ENCODE assay signal across 15 cellular contexts in the genomic region with DNA sequence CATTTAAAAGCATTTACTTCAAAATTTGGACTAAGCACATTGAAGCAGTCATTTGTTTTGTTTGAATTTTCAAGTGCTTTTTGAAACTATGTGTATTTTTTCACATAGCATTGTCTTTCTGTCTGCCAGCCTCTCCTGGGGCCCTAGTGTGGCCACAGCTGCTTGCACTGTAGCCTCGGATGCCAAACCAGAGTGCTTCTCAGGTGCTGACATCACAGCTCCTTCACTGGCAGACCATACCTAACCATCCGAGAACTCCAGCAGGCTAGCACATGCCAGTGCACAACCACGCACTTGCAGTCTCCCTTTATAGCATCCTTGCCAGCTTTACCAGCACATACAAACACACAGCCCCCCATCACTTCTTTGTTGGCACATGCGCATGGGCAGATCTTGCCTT.
DNase-seq lines count a peak whose midpoint lies in the region; ATAC-seq and TF ChIP-seq lines count a peak whose summit lies in the region.
"Had no signal": no experiment of that assay in that cellular context is flagged by ENCODE, and none has a peak within 500 bp of the region (broad histone marks: within the 10 kb centered on the region; RNA-seq: fewer than 3 reads in every experiment).

No MANE protein-coding gene starts in this region.

- H3K4me2 ChIP-seq in DND-41 (ENCODE audit: insufficient read depth, low read length) (no peak overlapping the region), trophoblast cell (ENCODE audit: low read length) (no peak overlapping the region), mammary epithelial cell (ENCODE audit: insufficient read depth, low read depth, low read length) (no peak overlapping the region)

- H4K12ac ChIP-seq in trophoblast cell (ENCODE audit: low read depth, low read length), result no peak overlapping the region

- no peak overlapping the region for H3K18ac ChIP-seq in trophoblast cell (ENCODE audit: low read length)

- ATAC-seq in DND-41 (ENCODE audit: insufficient read depth, low read depth), result peak; percentile 37; the same call in 1 of the 3 replicates

- intact Hi-C loops in mammary epithelial cell (cut with micrococcal nuclease), result no loop called here

- DNase-seq in DND-41, result peak; percentile 13
- peak; percentile 37 for DNase-seq in NCI-H1105 treated with DMSO at 0.1 percent for 48 hours (lab: John Stamatoyannopoulos, UW)
- peak; percentile 29 for DNase-seq in NCI-H774 (lab: John Stamatoyannopoulos, UW)
- no peak for DNase-seq in trophoblast cell
- DNase-seq in activated effector memory CD4-positive, alpha-beta T cell treated with Interleukin-2 at 50 U/mL for 16 hours, result no peak
- DNase-seq in ureter (ENCODE audit: low spot score), result no peak
- DNase-seq in mammary epithelial cell, result no peak
- DNase-seq: ACHN, C1 segment of cervical spinal cord, GM23248, NCI-H1436, NCI-H2029, NCI-H526, SW 1271, T-helper 2 cell had no signal

- H3K23ac ChIP-seq in trophoblast cell (ENCODE audit: low read length), result no peak overlapping the region

- dilution Hi-C loops in mammary epithelial cell (cut with HindIII; ENCODE audit: low sequenced_read_pairs), result no loop called here

- H2AFZ ChIP-seq in DND-41 (ENCODE audit: low read depth, low read length) (no peak overlapping the region), trophoblast cell (ENCODE audit: insufficient read depth, low read length, poor library complexity) (no peak overlapping the region), mammary epithelial cell (ENCODE audit: low read depth, low read length) (no peak overlapping the region)
- H2AFZ ChIP-seq: GM23248 had no signal

- H3K79me1 ChIP-seq in trophoblast cell (ENCODE audit: low read length), result no peaks in the 10 kb centered on the region

- H2BK12ac ChIP-seq in trophoblast cell (ENCODE audit: low read length), result no peak overlapping the region

- no peak overlapping the region for H3K14ac ChIP-seq in trophoblast cell (ENCODE audit: low read length)

- no TSS peak for BruUV-seq in mammary epithelial cell (replicated peaks; lab: Mats Ljungman, UMichigan)

- H3K27me3 ChIP-seq in DND-41 (ENCODE audit: insufficient read depth, low read length, poor library complexity) (no peaks in the 10 kb centered on the region), trophoblast cell (ENCODE audit: insufficient read depth, low read length) (no peaks in the 10 kb centered on the region), mammary epithelial cell (ENCODE audit: insufficient read depth, low read length) (no peaks in the 10 kb centered on the region)

- WGBS in trophoblast cell (ENCODE audit: extremely low coverage, insufficient coverage, insufficient read length), result no CpG with 5 or more reads among the region's 4 CpGs
- whole genome bisulfite sequencing in mammary epithelial cell (ENCODE audit: low coverage, missing lambda C conversion rate), result 17% methylated on average over 4 of the region's 4 CpGs

- H2BK5ac ChIP-seq in trophoblast cell (ENCODE audit: low read depth, low read length, poor library complexity), result no peak overlapping the region

- no peak overlapping the region for H3K4me3 ChIP-seq in DND-41 (ENCODE audit: low read depth in 1 of 2, low read length in 2 of 2)
- H3K4me3 ChIP-seq in trophoblast cell (ENCODE audit: low read depth, low read length), result peak overlapping the region; percentile 49
- H3K4me3 ChIP-seq in mammary epithelial cell (replicated peaks in 1 of 3; ENCODE audit: insufficient read depth in 1 of 3, low read depth in 2 of 3, low read length in 3 of 3), result no peak overlapping the region
- H3K4me3 ChIP-seq: GM23248 had no signal

- no peak overlapping the region for H2BK120ac ChIP-seq in trophoblast cell (ENCODE audit: insufficient read depth, low read length, poor library complexity)

- H3K36me3 ChIP-seq in DND-41 (ENCODE audit: insufficient read depth, low read length) (no peaks in the 10 kb centered on the region), trophoblast cell (ENCODE audit: control insufficient read depth in 1 of 2, insufficient read depth in 2 of 2, low read length in 2 of 2) (no peaks in the 10 kb centered on the region), mammary epithelial cell (ENCODE audit: insufficient read depth, low read length) (no peaks in the 10 kb centered on the region)

- no peak overlapping the region for H3K27ac ChIP-seq in DND-41 (ENCODE audit: low read length)
- no peak overlapping the region for H3K27ac ChIP-seq in trophoblast cell (ENCODE audit: low read depth, low read length)
- no peak overlapping the region for H3K27ac ChIP-seq in mammary epithelial cell (ENCODE audit: insufficient read depth, low read depth, low read length)
- H3K27ac ChIP-seq: GM23248 had no signal

- CTCF ChIA-PET in mammary epithelial cell (lab: Charles Lee; ENCODE audit: low non-redundant PET), result no interaction called here

- H4K20me1 ChIP-seq in DND-41 (ENCODE audit: insufficient read depth, low read length) (no peaks in the 10 kb centered on the region), mammary epithelial cell (ENCODE audit: insufficient read depth, low read length) (no peaks in the 10 kb centered on the region)

- H3K9me3 ChIP-seq in DND-41 (ENCODE audit: insufficient read depth, low read length, severe bottlenecking) (peaks cover 19% of the 10 kb centered on the region), trophoblast cell (ENCODE audit: insufficient read depth, low read depth, low read length) (no peaks in the 10 kb centered on the region), mammary epithelial cell (replicated peaks; ENCODE audit: insufficient read depth, low read length) (peaks cover 2% of the 10 kb centered on the region)

- H3K4ac ChIP-seq in trophoblast cell (ENCODE audit: low read depth, low read length), result no peak overlapping the region

- no peak overlapping the region for H4K8ac ChIP-seq in trophoblast cell (ENCODE audit: low read depth, low read length)

- no peaks in the 10 kb centered on the region for H3K79me2 ChIP-seq in DND-41 (ENCODE audit: insufficient read depth, low read length)
- peaks cover 2% of the 10 kb centered on the region for H3K79me2 ChIP-seq in trophoblast cell (ENCODE audit: control insufficient read depth, insufficient read depth, low read length, poor library complexity)
- no peaks in the 10 kb centered on the region for H3K79me2 ChIP-seq in mammary epithelial cell (ENCODE audit: insufficient read depth, low read length)

- H4K91ac ChIP-seq in trophoblast cell (ENCODE audit: low read depth, low read length), result no peak overlapping the region

- TF ChIP-seq CTCF in DND-41 (IDR thresholded peaks at IDR 0.05; ENCODE audit: borderline replicate concordance, extremely low read depth, low read length, poor library complexity, severe bottlenecking) (no peak), mammary epithelial cell (conservative IDR thresholded peaks at IDR 0.05 in 1 of 2, IDR thresholded peaks at IDR 0.05 in 1 of 2; ENCODE audit: extremely low read depth in 1 of 2, insufficient read depth in 1 of 2, low read depth in 1 of 2, low read length in 2 of 2) (no peak)

- H3K4me1 ChIP-seq in DND-41 (ENCODE audit: insufficient read depth, low read length) (no peaks in the 10 kb centered on the region), trophoblast cell (ENCODE audit: control insufficient read depth in 1 of 2, insufficient read depth in 2 of 2, low read length in 2 of 2) (no peaks in the 10 kb centered on the region), mammary epithelial cell (ENCODE audit: insufficient read depth, low read length) (no peaks in the 10 kb centered on the region)

- in situ Hi-C loops in mammary epithelial cell (cut with MboI; ENCODE audit: low sequenced_read_pairs in 2 of 2), result no loop called here

- H3K9ac ChIP-seq in DND-41 (ENCODE audit: low read depth, low read length) (no peak overlapping the region), trophoblast cell (ENCODE audit: low read length) (no peak overlapping the region), mammary epithelial cell (ENCODE audit: insufficient read depth, low read length) (no peak overlapping the region)
- H3K9ac ChIP-seq: GM23248 had no signal

- H2AK5ac ChIP-seq in trophoblast cell (ENCODE audit: low read length), result no peak overlapping the region

Comparison
In these comparisons a context has a peak if more than half of its experiments do, and no peak if none do; other contexts are left out.
1. DNase-seq: peak in DND-41 (single experiment), NCI-H1105 treated with DMSO at 0.1 percent for 48 hours (single experiment) and NCI-H774 (single experiment); none in trophoblast cell (0 of 2), activated effector memory CD4-positive, alpha-beta T cell treated with Interleukin-2 at 50 U/mL for 16 hours (single experiment), ureter (single experiment) and mammary epithelial cell (single experiment).